19 cellular contexts compared by ENCODE assay signal in genomic region chr4:182470215-182470614, GRCh38.
DNase-seq lines count a peak whose midpoint lies in the region; ATAC-seq and TF ChIP-seq lines count a peak whose summit lies in the region.
"Had no signal": no experiment of that assay in that cellular context is flagged by ENCODE, and none has a peak within 500 bp of the region (broad histone marks: within the 10 kb centered on the region; RNA-seq: fewer than 3 reads in every experiment).

No MANE protein-coding gene starts in this region.

- H3K36me3 ChIP-seq in GM23338 (ENCODE audit: insufficient read depth) (no peaks in the 10 kb centered on the region), hepatocyte (replicated peaks; ENCODE audit: insufficient read depth, low read depth) (no peaks in the 10 kb centered on the region)
- H3K36me3 ChIP-seq: BE2C, BLaER1 had no signal

- H3K4me1 Mint-ChIP-seq in GM23338 (peaks cover 23% of the 10 kb centered on the region), WTC11 (peaks cover 29% of the 10 kb centered on the region), natural killer cell (no peaks in the 10 kb centered on the region)
- H3K4me1 Mint-ChIP-seq: CD14-positive monocyte; CD4-positive, alpha-beta memory T cell; CD4-positive, CD25-positive, alpha-beta regulatory T cell; CD8-positive, alpha-beta memory T cell had no signal

- H3K27ac Mint-ChIP-seq in GM23338 (no peak overlapping the region), WTC11 (peak overlapping the region; percentile 77), natural killer cell (no peak overlapping the region)
- H3K27ac Mint-ChIP-seq: CD14-positive monocyte; CD4-positive, alpha-beta memory T cell; CD4-positive, CD25-positive, alpha-beta regulatory T cell; CD8-positive, alpha-beta memory T cell had no signal

- WGBS in hepatocyte (ENCODE audit: low lambda C conversion rate, missing lambda C conversion rate) = 70% methylated on average over 2 of the region's 2 CpGs

- H3K4me3 ChIP-seq in GM23338 (no peak overlapping the region), hepatocyte (no peak overlapping the region)
- H3K4me3 ChIP-seq: BLaER1 had no signal

- no peak for TF ChIP-seq CTCF in GM23338 (conservative IDR thresholded peaks at IDR 0.05; ENCODE audit: low read depth in 2 of 2)
- TF ChIP-seq CTCF in WTC11 (IDR thresholded peaks at IDR 0.05) = no peak
- no peak for TF ChIP-seq CTCF in hepatocyte (IDR thresholded peaks at IDR 0.05; ENCODE audit: poor library complexity)
- TF ChIP-seq CTCF in natural killer cell (IDR thresholded peaks at IDR 0.05) = no peak

- H3F3A ChIP-seq in GM23338 (replicated peaks; ENCODE audit: low read depth) = no peaks in the 10 kb centered on the region

- CTCF ChIA-PET in WTC11 (lab: Charles Lee) = no interaction called here

- intact Hi-C loops in natural killer cell (cut with micrococcal nuclease) = no loop called here

- H3K27me3 ChIP-seq in GM23338 (ENCODE audit: insufficient read depth) (no peaks in the 10 kb centered on the region), hepatocyte (no peaks in the 10 kb centered on the region)
- H3K27me3 ChIP-seq: BE2C, BLaER1 had no signal

- no peak overlapping the region for H3K4me3 Mint-ChIP-seq in GM23338
- no peak overlapping the region for H3K4me3 Mint-ChIP-seq in WTC11
- no peak overlapping the region for H3K4me3 Mint-ChIP-seq in natural killer cell
- H3K4me3 Mint-ChIP-seq: CD14-positive monocyte; CD4-positive, alpha-beta memory T cell; CD4-positive, CD25-positive, alpha-beta regulatory T cell; CD8-positive, alpha-beta memory T cell had no signal

- H3K27ac ChIP-seq in GM23338 (ENCODE audit: low read depth) (no peak overlapping the region), hepatocyte (peak overlapping the region; percentile 28)
- H3K27ac ChIP-seq: BLaER1 had no signal

- peaks cover 5% of the 10 kb centered on the region; the same call in 2 of the 3 replicates for H3K9me3 Mint-ChIP-seq in GM23338
- H3K9me3 Mint-ChIP-seq in WTC11 = peaks cover 6% of the 10 kb centered on the region
- H3K9me3 Mint-ChIP-seq in natural killer cell = peaks cover 0 to 3% of the 10 kb centered on the region in 2 donors

- H3K4me1 ChIP-seq in GM23338 (ENCODE audit: insufficient read depth) = peaks cover 18% of the 10 kb centered on the region
- H3K4me1 ChIP-seq in hepatocyte (ENCODE audit: insufficient read depth) = no peaks in the 10 kb centered on the region
- H3K4me1 ChIP-seq: BE2C, BLaER1 had no signal

- H3K36me3 Mint-ChIP-seq in GM23338 (ENCODE audit: low read depth) = peaks cover 8% of the 10 kb centered on the region; the same call in 2 of the 3 replicates
- peaks cover 9% of the 10 kb centered on the region; the same call in 1 of the 2 replicates for H3K36me3 Mint-ChIP-seq in WTC11
- H3K36me3 Mint-ChIP-seq in natural killer cell = no peaks in the 10 kb centered on the region
- H3K36me3 Mint-ChIP-seq: CD14-positive monocyte; CD4-positive, alpha-beta memory T cell; CD4-positive, CD25-positive, alpha-beta regulatory T cell; CD8-positive, alpha-beta memory T cell had no signal

- ATAC-seq in GM23338 (no peak), WTC11 (no peak), natural killer cell (no peak), GM21723 (IDR thresholded peaks at IDR 0.05; ENCODE audit: unreplicated experiment) (no peak)

- H3K79me2 ChIP-seq in GM23338 (replicated peaks; ENCODE audit: insufficient read depth) (peaks cover 73% of the 10 kb centered on the region), hepatocyte (peaks cover 45% of the 10 kb centered on the region)

- H3K27me3 Mint-ChIP-seq in GM23338 (ENCODE audit: insufficient read depth, low read depth, poor library complexity) (no peaks in the 10 kb centered on the region), WTC11 (ENCODE audit: low read depth) (no peaks in the 10 kb centered on the region), natural killer cell (ENCODE audit: low read depth in 2 of 2) (no peaks in the 10 kb centered on the region)
- H3K27me3 Mint-ChIP-seq: CD4-positive, CD25-positive, alpha-beta regulatory T cell had no signal

- H3K4me2 ChIP-seq in GM23338 (no peak overlapping the region), hepatocyte (peak overlapping the region; percentile 64)
- H3K4me2 ChIP-seq: BLaER1 had no signal

- H4K20me1 ChIP-seq in GM23338 (replicated peaks; ENCODE audit: insufficient read depth) = no peaks in the 10 kb centered on the region
- H4K20me1 ChIP-seq in hepatocyte (ENCODE audit: insufficient read depth, poor library complexity, severe bottlenecking) = no peaks in the 10 kb centered on the region
- H4K20me1 ChIP-seq: BLaER1 had no signal

- POLR2A ChIA-PET in WTC11 (lab: Charles Lee) = no interaction called here

- DNase-seq in GM23338 (ENCODE audit: low spot score) (peak; percentile 16), WTC11 (ENCODE audit: low spot score) (no peak), hepatocyte (ENCODE audit: low spot score) (no peak), natural killer cell (no peak), hypothalamus (lab: John Stamatoyannopoulos, UW) (no peak), NCI-H1417 treated with DMSO at 0.1 percent for 48 hours (lab: John Stamatoyannopoulos, UW) (no peak)
- DNase-seq: 8988T; ACHN; BE2C; C1 segment of cervical spinal cord; CD4-positive, alpha-beta memory T cell; CD4-positive, CD25-positive, alpha-beta regulatory T cell; CD8-positive, alpha-beta memory T cell; COR-L47; DMS79 treated with DMSO at 0.1 percent for 48 hours; GF-D8 had no signal

- no peaks in the 10 kb centered on the region for H3K9me3 ChIP-seq in hepatocyte (ENCODE audit: low read depth)
- H3K9me3 ChIP-seq: BE2C, BLaER1 had no signal

- H2AFZ ChIP-seq in GM23338 (no peak overlapping the region), hepatocyte (no peak overlapping the region)

- H3K9me2 ChIP-seq in GM23338 (ENCODE audit: insufficient read depth) (no peaks in the 10 kb centered on the region), hepatocyte (replicated peaks; ENCODE audit: insufficient read depth) (no peaks in the 10 kb centered on the region)

TF ChIP-seq in WTC11, 78 proteins besides CTCF, POLR2A, EP300 and RAD21 (continues in another document):
- no peak for TF ChIP-seq TEAD4 (CRISPR knock-in tag; IDR thresholded peaks at IDR 0.05)
- no peak for TF ChIP-seq STAT6 (CRISPR knock-in tag; conservative IDR thresholded peaks at IDR 0.05; ENCODE audit: low read depth)
- TF ChIP-seq ZNF425 (CRISPR knock-in tag; conservative IDR thresholded peaks at IDR 0.05) = no peak
- no peak for TF ChIP-seq USF1 (CRISPR knock-in tag; IDR thresholded peaks at IDR 0.05)
